1 cellular context compared by ENCODE assay signal in genomic region chr1:233376711-233377110, GRCh38.
TF ChIP-seq lines count a peak whose summit lies in the region.

No MANE protein-coding gene starts in this region.

TF ChIP-seq in GM23338, 12 proteins besides CTCF, POLR2A, EP300 and RAD21 (continued from another document):
- TF ChIP-seq ZNF462 (CRISPR knock-in tag; IDR thresholded peaks at IDR 0.05) (no peak), EZH2 (IDR thresholded peaks at IDR 0.05; ENCODE audit: low read depth, unreplicated experiment) (no peak), ZNF331 (CRISPR knock-in tag; IDR thresholded peaks at IDR 0.05; ENCODE audit: low read depth) (no peak), STAT1 (IDR thresholded peaks at IDR 0.05; ENCODE audit: unreplicated experiment) (no peak)
